8 cellular contexts compared by ENCODE assay signal in genomic region chr6:6588064-6588923, GRCh38. TPM values are rescaled to one million over a fixed set of nuclear protein-coding genes. Genes with fewer than 3 reads are reported as not detected.
A peak's percentile ranks its signal among the peaks of the same experiment; 100 is the strongest.
DNase-seq lines count a peak whose midpoint lies in the region; ATAC-seq and TF ChIP-seq lines count a peak whose summit lies in the region.

LY86 (plus strand) TSS chr6:6588720; CDS start chr6:6588735, 15 bp downstream.

- H3K4me3 ChIP-seq in mucosa of descending colon: no peak within 1 kb of the TSS
- H3K4me3 ChIP-seq in BE2C (ENCODE audit: low read depth, low read length): no peak within 1 kb of the TSS

- H3K27ac Mint-ChIP-seq in T-helper 2 cell treated with Interferon-gamma antibody and Interleukin-4, amounts not matched to agents 5 μg/mL and 100 μg/mL, for 36 hours: peak within 1 kb of the TSS; percentile 89
- H3K27ac Mint-ChIP-seq in Calu3 (ENCODE audit: unreplicated experiment): no peak within 1 kb of the TSS

- H3K9me3 ChIP-seq in mucosa of descending colon: no peaks in the 10 kb centered on the region
- H3K9me3 ChIP-seq in BE2C: no peaks in the 10 kb centered on the region

- no peaks in the 10 kb centered on the region for H3K4me1 ChIP-seq in mucosa of descending colon (ENCODE audit: low read depth)
- H3K4me1 ChIP-seq in BE2C: no peaks in the 10 kb centered on the region

- CTCF ChIA-PET in Calu3 (lab: Charles Lee): no interaction called here

- no peaks in the 10 kb centered on the region for H3K27me3 ChIP-seq in BE2C

- no peaks in the 10 kb centered on the region for H3K9me3 Mint-ChIP-seq in T-helper 2 cell treated with Interferon-gamma antibody and Interleukin-4, amounts not matched to agents 5 μg/mL and 100 μg/mL, for 36 hours
- H3K9me3 Mint-ChIP-seq in Calu3 (ENCODE audit: low read depth, unreplicated experiment): no peaks in the 10 kb centered on the region

- H3K36me3 ChIP-seq in mucosa of descending colon (ENCODE audit: low read depth) (no peaks in the 10 kb centered on the region), BE2C (no peaks in the 10 kb centered on the region)

- H3K36me3 Mint-ChIP-seq in T-helper 2 cell treated with Interferon-gamma antibody and Interleukin-4, amounts not matched to agents 5 μg/mL and 100 μg/mL, for 36 hours (ENCODE audit: low read depth): peaks cover 16% of the 10 kb centered on the region
- H3K36me3 Mint-ChIP-seq in Calu3 (ENCODE audit: insufficient read depth, unreplicated experiment): no peaks in the 10 kb centered on the region

- TF ChIP-seq POLR2A in Raji (IDR thresholded peaks at IDR 0.05; ENCODE audit: insufficient read depth, low read depth, low read length): peak; percentile 41

- intact Hi-C loops in mucosa of descending colon (cut with DNase I, micrococcal nuclease): no loop called here
- intact Hi-C loops in Calu3 (cut with micrococcal nuclease; ENCODE audit: unreplicated experiment): no loop called here

- TF ChIP-seq CTCF in mucosa of descending colon (IDR thresholded peaks at IDR 0.05) (no peak), Calu3 (IDR thresholded peaks at IDR 0.05; ENCODE audit: unreplicated experiment) (no peak), BE2C (IDR thresholded peaks at IDR 0.05; ENCODE audit: low read depth, low read length) (no peak)

- H3K4me3 Mint-ChIP-seq in T-helper 2 cell treated with Interferon-gamma antibody and Interleukin-4, amounts not matched to agents 5 μg/mL and 100 μg/mL, for 36 hours: peak within 1 kb of the TSS; percentile 78
- no peak within 1 kb of the TSS for H3K4me3 Mint-ChIP-seq in Calu3 (ENCODE audit: low read depth, unreplicated experiment)

- ATAC-seq in HG02840 (IDR thresholded peaks at IDR 0.05; ENCODE audit: low FRiP score, unreplicated experiment): peak; percentile 45
- ATAC-seq in mucosa of descending colon: peak; percentile 51

- no peak for DNase-seq in T-helper 2 cell treated with Interferon-gamma antibody and Interleukin-4, amounts not matched to agents 5 μg/mL and 100 μg/mL, for 36 hours (ENCODE audit: low spot score)
- DNase-seq in T-helper 2 cell: no peak
- DNase-seq in mucosa of descending colon: peak in 2 of 3 donors; percentile 22 to 26
- DNase-seq in COLO829 (ENCODE audit: low spot score): no peak
- no peak for DNase-seq in Calu3
- no peak for DNase-seq in BE2C

- no peaks in the 10 kb centered on the region for H3K27me3 Mint-ChIP-seq in T-helper 2 cell treated with Interferon-gamma antibody and Interleukin-4, amounts not matched to agents 5 μg/mL and 100 μg/mL, for 36 hours (ENCODE audit: low read depth)
- peaks cover 57% of the 10 kb centered on the region for H3K27me3 Mint-ChIP-seq in Calu3 (ENCODE audit: unreplicated experiment)

- peaks cover 59% of the 10 kb centered on the region for H3K4me1 Mint-ChIP-seq in T-helper 2 cell treated with Interferon-gamma antibody and Interleukin-4, amounts not matched to agents 5 μg/mL and 100 μg/mL, for 36 hours (ENCODE audit: low read depth)
- H3K4me1 Mint-ChIP-seq in Calu3 (ENCODE audit: low read depth, unreplicated experiment): no peaks in the 10 kb centered on the region

- no TSS peak for BruUV-seq in Calu3 (replicated peaks; lab: Mats Ljungman, UMichigan)

RNA-seq across cellular contexts. Expression of gene LY86, which starts in this region (rescaled TPM):
- total RNA-seq in mucosa of descending colon (1 to 10 TPM; 1.2 to 2.8 (median 1.6) TPM), Calu3 (2022) (not detected in 2 replicates)
- polyA plus RNA-seq in BE2C (2012; ENCODE audit: insufficient read depth, insufficient read length, low read depth): not detected

Comparison
In these comparisons a context has a peak if more than half of its experiments do, and no peak if none do; other contexts are left out.
1. DNase-seq: peak in mucosa of descending colon (2 of 3); none in T-helper 2 cell treated with Interferon-gamma antibody and Interleukin-4, amounts not matched to agents 5 μg/mL and 100 μg/mL, for 36 hours (single experiment), T-helper 2 cell (0 of 5), COLO829 (single experiment), Calu3 (single experiment) and BE2C (single experiment).